ENCODE assay signal across 15 cellular contexts in genomic region chr22:36311386-36312085, GRCh38. TPM values are rescaled to one million over a fixed set of nuclear protein-coding genes. Genes with fewer than 3 reads are reported as not detected.
DNase-seq lines count a peak whose midpoint lies in the region; ATAC-seq, FAIRE-seq and TF ChIP-seq lines count a peak whose summit lies in the region.
"Had no signal": no experiment of that assay in that cellular context is flagged by ENCODE, and none has a peak within 500 bp of the region (broad histone marks: within the 10 kb centered on the region; RNA-seq: fewer than 3 reads in every experiment).

No MANE protein-coding gene starts in this region.

- H3K4me2 ChIP-seq in neuronal stem cell (ENCODE audit: insufficient read depth, low read length, poor library complexity, severe bottlenecking): no peak overlapping the region

- no peak overlapping the region for H4K8ac ChIP-seq in neuronal stem cell (ENCODE audit: low read depth, low read length)

- peaks cover 4% of the 10 kb centered on the region for H3K79me1 ChIP-seq in neuronal stem cell (ENCODE audit: low read depth, low read length)

- no peak for ATAC-seq in heart right ventricle
- no peak for ATAC-seq in left colon
- no peak for ATAC-seq in GM19023 (IDR thresholded peaks at IDR 0.05; ENCODE audit: unreplicated experiment)

- no peak overlapping the region for H3K14ac ChIP-seq in neuronal stem cell (ENCODE audit: low read length)

- intact Hi-C loops in heart right ventricle (cut with DNase I) (no loop called here), left colon (cut with DNase I, micrococcal nuclease) (no loop called here)

- no CpG with 5 or more reads among the region's 18 CpGs for WGBS in neuronal stem cell (ENCODE audit: extremely low coverage in 2 of 2, insufficient read length in 2 of 2, insufficient replicate concordance in 1 of 2), 2 donors
- WGBS in heart right ventricle, 2 donors: 76 to 79% methylated on average over 18 of the region's 18 CpGs

- no peak overlapping the region for H2BK120ac ChIP-seq in neuronal stem cell (ENCODE audit: low read depth, low read length)

- H3K36me3 ChIP-seq in neuronal stem cell (replicated peaks in 1 of 2; ENCODE audit: control insufficient read depth in 2 of 2, insufficient read depth in 2 of 2, low read length in 2 of 2) (peaks cover 59 to 91% of the 10 kb centered on the region in 2 donors), heart right ventricle (peaks cover 34 to 100% (median 93%) of the 10 kb centered on the region in 9 donors)

- H3K27ac ChIP-seq in neuronal stem cell (replicated peaks; ENCODE audit: low read length) (no peak overlapping the region), heart right ventricle (no peak overlapping the region)
- H3K27ac ChIP-seq: colonic mucosa had no signal

- no peak overlapping the region for H3K23ac ChIP-seq in neuronal stem cell (ENCODE audit: low read depth, low read length, poor library complexity)

- FAIRE-seq in RCC 7860 (lab: Jason Lieb, UNC): no peak

- H2AK5ac ChIP-seq in neuronal stem cell (ENCODE audit: low read depth, low read length): no peak overlapping the region

- H3K18ac ChIP-seq in neuronal stem cell (ENCODE audit: low read length): peak overlapping the region; percentile 17

- no peak overlapping the region for H2BK12ac ChIP-seq in neuronal stem cell (ENCODE audit: low read length)

- H3K4me1 ChIP-seq in neuronal stem cell (ENCODE audit: control insufficient read depth in 2 of 2, insufficient read depth in 1 of 2, low read depth in 1 of 2, low read length in 2 of 2) (no peaks in the 10 kb centered on the region), heart right ventricle (peaks cover 0 to 14% (median 0%) of the 10 kb centered on the region in 9 donors)
- H3K4me1 ChIP-seq: colonic mucosa had no signal

- no peaks in the 10 kb centered on the region for H3K9me3 ChIP-seq in neuronal stem cell (replicated peaks in 1 of 2; ENCODE audit: control insufficient read depth in 2 of 2, insufficient read depth in 1 of 2, low read depth in 1 of 2, low read length in 2 of 2)
- H3K9me3 ChIP-seq in heart right ventricle: no peaks in the 10 kb centered on the region
- H3K9me3 ChIP-seq: colonic mucosa had no signal

- no peak overlapping the region for H3K4ac ChIP-seq in neuronal stem cell (ENCODE audit: low read length)

- H3K27me3 ChIP-seq in neuronal stem cell (ENCODE audit: control insufficient read depth in 3 of 3, insufficient read depth in 3 of 3, low read depth in 1 of 3, low read length in 3 of 3) (no peaks in the 10 kb centered on the region), heart right ventricle (no peaks in the 10 kb centered on the region)
- H3K27me3 ChIP-seq: colonic mucosa had no signal

- H2AFZ ChIP-seq in neuronal stem cell (ENCODE audit: low read length): no peak overlapping the region

- no peak overlapping the region for H4K91ac ChIP-seq in neuronal stem cell (ENCODE audit: low read depth, low read length, poor library complexity)

- TF ChIP-seq CTCF in heart right ventricle (IDR thresholded peaks at IDR 0.05): no peak

- H2BK5ac ChIP-seq in neuronal stem cell (ENCODE audit: low read length): peak overlapping the region; percentile 14

- peak overlapping the region; percentile 50 for H3K9ac ChIP-seq in neuronal stem cell (ENCODE audit: low read depth, low read length, poor library complexity)

- H3K4me3 ChIP-seq in neuronal stem cell (ENCODE audit: low read length in 2 of 2) (no peak overlapping the region), heart right ventricle (no peak overlapping the region)
- H3K4me3 ChIP-seq: colonic mucosa had no signal

- peak; percentile 53 for DNase-seq in EH (ENCODE audit: low read depth)
- peak; percentile 78 for DNase-seq in RCC 7860 (ENCODE audit: low spot score)
- DNase-seq in astrocyte of the hippocampus (ENCODE audit: low read depth, low spot score): peak; percentile 51
- no peak for DNase-seq in neuronal stem cell (ENCODE audit: low spot score)
- DNase-seq in heart right ventricle: no peak
- no peak for DNase-seq in left colon
- DNase-seq: activated CD4-positive, alpha-beta T cell treated with anti-CD3 and anti-CD28 coated beads, Interleukin-2, amount 50 U/mL, for 1 hour; colonic mucosa; glutamatergic neuron; islet precursor cell; Karpas-422; NCI-H1417; NCI-H2227 treated with DMSO at 0.1 percent for 48 hours; NK-92 treated with Interleukin-12 subunit alpha and Interleukin-12 subunit beta, amount 100 ng/mL, for 24 hours had no signal

- H2BK15ac ChIP-seq in neuronal stem cell (ENCODE audit: low read length): no peak overlapping the region

RNA-seq across cellular contexts. Expression of gene APOL1, which starts 58.6 kb away (rescaled TPM):
- polyA plus RNA-seq in neuronal stem cell (2013, experiment 1 of 2): 0.06 TPM
- 0.03 TPM for polyA plus RNA-seq in neuronal stem cell (2013, experiment 2 of 2)
- total RNA-seq in heart right ventricle (100 to 1,000 TPM in 1 of 10 donors, 10 to 100 TPM in 8, 1 to 10 TPM in 1; 9.8 to 121 (median 16.4) TPM), left colon (10 to 100 TPM; 23.3 to 38.2 TPM)
- polyA plus RNA-seq in heart right ventricle: 10 to 100 TPM; 18.3 to 18.7 TPM

Comparison
In these comparisons a context has a peak if more than half of its experiments do, and no peak if none do; other contexts are left out.
1. DNase-seq: peak in EH (single experiment), RCC 7860 (single experiment) and astrocyte of the hippocampus (single experiment); none in neuronal stem cell (single experiment), heart right ventricle (0 of 2) and left colon (0 of 2).